Comparison of ENCODE assay signal across 19 cellular contexts in the genomic region with DNA sequence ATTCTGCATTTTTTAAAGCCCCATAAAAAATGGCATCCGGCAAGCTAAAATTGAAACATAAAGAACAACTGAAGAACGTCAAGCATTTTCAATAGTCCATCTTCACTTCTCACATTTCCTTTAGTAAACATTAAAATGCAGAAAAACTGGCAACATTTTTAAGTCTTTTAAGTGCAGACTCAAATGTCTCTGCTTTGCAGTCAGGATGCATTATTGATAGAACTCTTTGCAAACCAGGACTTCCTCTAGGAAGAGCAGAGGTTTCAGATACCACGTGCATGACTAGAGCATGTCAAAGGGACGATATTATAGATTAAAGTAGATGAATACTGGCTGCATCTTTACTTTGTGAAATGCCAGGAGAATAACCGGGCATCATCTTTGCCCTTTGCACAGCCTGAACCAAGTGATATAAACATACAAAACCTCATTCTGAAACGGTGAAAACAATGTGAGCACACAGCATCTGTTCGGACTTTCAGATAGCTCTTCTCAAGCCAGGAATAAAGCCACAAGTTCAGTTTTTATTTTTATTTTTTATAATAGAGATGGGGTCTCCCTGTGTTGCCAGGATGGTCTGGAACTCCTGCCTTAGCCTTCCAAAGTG.
"Had no signal": no experiment of that assay in that cellular context is flagged by ENCODE, and none has a peak within 500 bp of the region (broad histone marks: within the 10 kb centered on the region; RNA-seq: fewer than 3 reads in every experiment).

No MANE protein-coding gene starts in this region.

- H3K27ac ChIP-seq: epithelial cell of prostate, pancreas, vagina had no signal

- H3K27me3 Mint-ChIP-seq: activated naive CD4-positive, alpha-beta T cell treated with anti-CD3 and anti-CD28 coated beads, Interleukin-2, amount 50 U/mL, for 24 hours; brain had no signal

- H3K9me3 Mint-ChIP-seq: activated CD8-positive, alpha-beta T cell treated with anti-CD3 and anti-CD28 coated beads for 36 hours; activated naive CD4-positive, alpha-beta T cell treated with anti-CD3 and anti-CD28 coated beads, Interleukin-2, amount 50 U/mL, for 24 hours; brain; naive thymus-derived CD4-positive, alpha-beta T cell; T-helper 1 cell treated with Interleukin-12 subunit alpha and Interleukin-12 subunit beta and Interleukin-4 antibody, amounts not matched to agents 30 μg/mL and 1 μg/mL, for 36 hours; WTC11 had no signal

- H3K36me3 Mint-ChIP-seq: activated naive CD4-positive, alpha-beta T cell treated with anti-CD3 and anti-CD28 coated beads, Interleukin-2, amount 50 U/mL, for 24 hours; brain; WTC11 had no signal

- ATAC-seq: activated CD8-positive, alpha-beta T cell treated with anti-CD3 and anti-CD28 coated beads for 36 hours; naive thymus-derived CD4-positive, alpha-beta T cell; pancreas; WTC11 had no signal

- H3K4me1 ChIP-seq: pancreas had no signal

- DNase-seq: activated CD4-positive, alpha-beta T cell treated with anti-CD3 and anti-CD28 coated beads for 48 hours; activated CD8-positive, alpha-beta T cell treated with anti-CD3 and anti-CD28 coated beads for 36 hours; activated effector memory CD4-positive, alpha-beta T cell treated with anti-CD3 and anti-CD28 coated beads, Interleukin-2, amount 50 U/mL, for 16 hours; activated T-cell treated with anti-CD3 and anti-CD28 coated beads, Interleukin-2, amount 50 U/mL, for 48 hours; amniotic stem cell; effector memory CD4-positive, alpha-beta T cell; foreskin melanocyte; naive thymus-derived CD4-positive, alpha-beta T cell; pancreas; stimulated activated CD4-positive, alpha-beta T cell treated with anti-CD3 and anti-CD28 coated beads, Interleukin-12 subunit alpha, Interleukin-12 subunit beta, amount 100 ng/mL, for 4 hours; stimulated activated CD4-positive, alpha-beta T cell treated with anti-CD3 and anti-CD28 coated beads, Interleukin-2, amount 100 ng/mL, for 24 hours had no signal

- H3K36me3 ChIP-seq: pancreas, vagina had no signal

- H3K27me3 ChIP-seq: pancreas, tibial nerve, vagina had no signal

- H3K4me3 Mint-ChIP-seq: activated CD8-positive, alpha-beta T cell treated with anti-CD3 and anti-CD28 coated beads for 36 hours; activated naive CD4-positive, alpha-beta T cell treated with anti-CD3 and anti-CD28 coated beads, Interleukin-2, amount 50 U/mL, for 24 hours; brain; naive thymus-derived CD4-positive, alpha-beta T cell; T-helper 1 cell treated with Interleukin-12 subunit alpha and Interleukin-12 subunit beta and Interleukin-4 antibody, amounts not matched to agents 30 μg/mL and 1 μg/mL, for 36 hours; WTC11 had no signal

- H3K27ac Mint-ChIP-seq: activated CD8-positive, alpha-beta T cell treated with anti-CD3 and anti-CD28 coated beads for 36 hours; activated naive CD4-positive, alpha-beta T cell treated with anti-CD3 and anti-CD28 coated beads, Interleukin-2, amount 50 U/mL, for 24 hours; naive thymus-derived CD4-positive, alpha-beta T cell; T-helper 1 cell treated with Interleukin-12 subunit alpha and Interleukin-12 subunit beta and Interleukin-4 antibody, amounts not matched to agents 30 μg/mL and 1 μg/mL, for 36 hours; WTC11 had no signal

- H3K9me3 ChIP-seq: pancreas, tibial nerve, vagina had no signal

- H3K4me3 ChIP-seq: lung, pancreas, tibial nerve, vagina had no signal
